ENCODE assay signal across 27 cellular contexts in genomic region chr5:4859489-4860211, GRCh38.
"Had no signal": no experiment of that assay in that cellular context is flagged by ENCODE, and none has a peak within 500 bp of the region (broad histone marks: within the 10 kb centered on the region; RNA-seq: fewer than 3 reads in every experiment).

No MANE protein-coding gene starts in this region.

- H3K36me3 ChIP-seq: ovary, sigmoid colon, spleen, suprapubic skin, thoracic aorta, tibial artery, upper lobe of right lung had no signal

- H3K27ac ChIP-seq: ovary, sigmoid colon, spleen, suprapubic skin, thoracic aorta, tibial artery, upper lobe of right lung had no signal

- H3K9me3 Mint-ChIP-seq: mesothelial cell of epicardium; stimulated activated naive CD8-positive, alpha-beta T cell treated with anti-CD3 and anti-CD28 coated beads, Interleukin-15, Interleukin-2, amounts not matched to agents 100 ng/mL and 50 ng/mL, for 24 hours had no signal

- H3K4me3 ChIP-seq: lung, ovary, sigmoid colon, spleen, suprapubic skin, thoracic aorta, tibial artery, upper lobe of right lung had no signal

- H3K4me1 Mint-ChIP-seq: immature natural killer cell; mesothelial cell of epicardium; naive B cell; natural killer cell; stimulated activated effector memory CD8-positive, alpha-beta T cell treated with anti-CD3 and anti-CD28 coated beads, Interleukin-12 subunit alpha, Interleukin-12 subunit beta, amount 100 ng/mL, for 72 hours had no signal

- DNase-seq: hippocampal formation; immature natural killer cell; kidney; left ventricle myocardium superior; mesendoderm; naive B cell; natural killer cell; ovary; retina; right cardiac atrium; sigmoid colon; small intestine; spleen; stimulated activated CD4-positive, alpha-beta T cell treated with anti-CD3 and anti-CD28 coated beads, Interleukin-4, amount 100 ng/mL, for 24 hours; stimulated activated naive CD4-positive, alpha-beta T cell; tibial artery; trophoblast cell; upper lobe of right lung had no signal

- H3K27me3 ChIP-seq: ovary, sigmoid colon, spleen, suprapubic skin, tibial artery, upper lobe of right lung had no signal

- H3K36me3 Mint-ChIP-seq: immature natural killer cell; mesothelial cell of epicardium; naive B cell; natural killer cell; stimulated activated effector memory CD8-positive, alpha-beta T cell treated with anti-CD3 and anti-CD28 coated beads, Interleukin-12 subunit alpha, Interleukin-12 subunit beta, amount 100 ng/mL, for 72 hours had no signal

- H3K4me3 Mint-ChIP-seq: immature natural killer cell; mesothelial cell of epicardium; naive B cell; natural killer cell; stimulated activated effector memory CD8-positive, alpha-beta T cell treated with anti-CD3 and anti-CD28 coated beads, Interleukin-12 subunit alpha, Interleukin-12 subunit beta, amount 100 ng/mL, for 72 hours; stimulated activated naive CD8-positive, alpha-beta T cell treated with anti-CD3 and anti-CD28 coated beads, Interleukin-15, Interleukin-2, amounts not matched to agents 100 ng/mL and 50 ng/mL, for 24 hours had no signal

- H3K27ac Mint-ChIP-seq: immature natural killer cell; mesothelial cell of epicardium; naive B cell; natural killer cell; progenitor cell of endocrine pancreas; stimulated activated effector memory CD8-positive, alpha-beta T cell treated with anti-CD3 and anti-CD28 coated beads, Interleukin-12 subunit alpha, Interleukin-12 subunit beta, amount 100 ng/mL, for 72 hours; stimulated activated naive CD8-positive, alpha-beta T cell treated with anti-CD3 and anti-CD28 coated beads, Interleukin-15, Interleukin-2, amounts not matched to agents 100 ng/mL and 50 ng/mL, for 24 hours had no signal

- FAIRE-seq: islet of Langerhans, kidney, small intestine, urothelium cell line had no signal

- ATAC-seq: left ventricle myocardium superior; natural killer cell; right cardiac atrium; stimulated activated effector memory CD8-positive, alpha-beta T cell treated with anti-CD3 and anti-CD28 coated beads, Interleukin-12 subunit alpha, Interleukin-12 subunit beta, amount 100 ng/mL, for 72 hours; upper lobe of right lung had no signal

- H3K27me3 Mint-ChIP-seq: stimulated activated naive CD8-positive, alpha-beta T cell treated with anti-CD3 and anti-CD28 coated beads, Interleukin-15, Interleukin-2, amounts not matched to agents 100 ng/mL and 50 ng/mL, for 24 hours had no signal

- H3K9me3 ChIP-seq: ovary, sigmoid colon, spleen, suprapubic skin, thoracic aorta, tibial artery, upper lobe of right lung had no signal

- H3K4me1 ChIP-seq: spleen, suprapubic skin, tibial artery, upper lobe of right lung had no signal
